8 cellular contexts compared by ENCODE assay signal in the genomic region with DNA sequence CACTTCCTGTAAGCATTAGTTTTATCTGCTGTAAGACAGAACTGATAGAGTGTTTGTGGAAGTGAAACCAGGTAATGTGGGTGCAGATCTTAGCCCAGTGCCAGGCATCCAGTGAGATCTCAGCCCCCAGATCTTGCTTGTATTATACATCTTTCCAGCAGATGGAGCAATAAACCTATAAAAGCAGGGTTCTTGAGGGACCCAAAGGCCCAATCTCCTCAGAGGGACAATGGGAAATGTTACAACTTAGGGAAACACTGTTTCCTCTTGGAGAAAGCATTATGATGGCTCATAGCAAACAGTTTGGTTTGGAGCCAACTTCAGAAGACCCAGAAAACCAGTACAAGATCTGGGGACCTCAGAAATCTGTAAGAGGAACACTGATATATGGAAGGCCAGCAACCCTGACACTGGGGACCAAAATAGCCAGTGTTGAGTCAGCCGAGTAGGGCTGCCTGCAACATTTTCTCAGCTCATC.
DNase-seq lines count a peak whose midpoint lies in the region; ATAC-seq, FAIRE-seq and TF ChIP-seq lines count a peak whose summit lies in the region.

No MANE protein-coding gene starts in this region.

- in situ Hi-C loops in brain microvascular endothelial cell (cut with HindIII; ENCODE audit: low pct_ligation_motif_present, low sequenced_read_pairs), result no loop called here

- TF ChIP-seq CTCF in brain microvascular endothelial cell (IDR thresholded peaks at IDR 0.05; ENCODE audit: low read depth, low read length, missing control alignments), result peak; percentile 70
- peak; percentile 48 to 69 (median 66) for TF ChIP-seq CTCF in keratinocyte (optimal IDR thresholded peaks at IDR 0.05 in 1 of 3, IDR thresholded peaks at IDR 0.05 in 1 of 3, conservative IDR thresholded peaks at IDR 0.05 in 1 of 3; ENCODE audit: extremely low read depth in 1 of 3, insufficient read depth in 2 of 3, low read length in 3 of 3)
- TF ChIP-seq CTCF in thyroid gland (IDR thresholded peaks at IDR 0.05), result peak in 4 of 6 experiments; percentile 33 to 62 (median 56)

- H3K4me1 ChIP-seq in keratinocyte (ENCODE audit: control insufficient read depth, extremely low read depth, insufficient read depth, low read length) (peaks cover 18% of the 10 kb centered on the region), thyroid gland (no peaks in the 10 kb centered on the region)

- H3K36me3 ChIP-seq in brain microvascular endothelial cell (replicated peaks), result no peaks in the 10 kb centered on the region
- no peaks in the 10 kb centered on the region for H3K36me3 ChIP-seq in keratinocyte (ENCODE audit: control insufficient read depth in 2 of 2, extremely low read depth in 1 of 2, insufficient read depth in 2 of 2, low read length in 2 of 2)
- H3K36me3 ChIP-seq in thyroid gland, result no peaks in the 10 kb centered on the region

- 54 to 65% methylated on average over 1 of the region's 1 CpG for WGBS in thyroid gland, 2 donors

- H3K9me1 ChIP-seq in keratinocyte (ENCODE audit: control insufficient read depth, extremely low read depth, insufficient read depth, low read length), result no peaks in the 10 kb centered on the region

- H4K20me1 ChIP-seq in keratinocyte (ENCODE audit: control insufficient read depth, extremely low read depth, insufficient read depth, low read length), result no peaks in the 10 kb centered on the region

- peak; percentile 92 for FAIRE-seq in keratinocyte (lab: Jason Lieb, UNC)

- H3K9me3 ChIP-seq in keratinocyte (ENCODE audit: control insufficient read depth, low read depth, low read length) (no peaks in the 10 kb centered on the region), thyroid gland (no peaks in the 10 kb centered on the region)

- TF ChIP-seq POLR2A in thyroid gland (IDR thresholded peaks at IDR 0.05), result no peak

- no peak overlapping the region for H3K27ac ChIP-seq in brain microvascular endothelial cell
- peak overlapping the region; percentile 86 for H3K27ac ChIP-seq in keratinocyte (ENCODE audit: control insufficient read depth, insufficient read depth, low read length)
- no peak overlapping the region for H3K27ac ChIP-seq in thyroid gland

- intact Hi-C loops in thyroid gland (cut with DNase I), result loop anchor here (5.0 kb wide), 2 partner anchors 641 to 836 kb away; no protein-coding TSS in a partner anchor

- peak overlapping the region; percentile 96 for H3K4me2 ChIP-seq in keratinocyte (ENCODE audit: control insufficient read depth, extremely low read depth, insufficient read depth, low read depth, low read length)

- H3K27me3 ChIP-seq in brain microvascular endothelial cell (replicated peaks) (no peaks in the 10 kb centered on the region), keratinocyte (ENCODE audit: control insufficient read depth, extremely low read depth, insufficient read depth, low read length) (no peaks in the 10 kb centered on the region), thyroid gland (no peaks in the 10 kb centered on the region)

- peak overlapping the region; percentile 62 for H3K9ac ChIP-seq in keratinocyte (ENCODE audit: control insufficient read depth, extremely low read depth, insufficient read depth, low read length)

- ATAC-seq in GM19467 (IDR thresholded peaks at IDR 0.05; ENCODE audit: unreplicated experiment) (peak; percentile 100), HG03432 (IDR thresholded peaks at IDR 0.05; ENCODE audit: unreplicated experiment) (peak; percentile 100)

- H2AFZ ChIP-seq in keratinocyte (ENCODE audit: control insufficient read depth, low read length), result peak overlapping the region; percentile 71

- no peaks in the 10 kb centered on the region for H3K79me2 ChIP-seq in keratinocyte (ENCODE audit: control insufficient read depth, insufficient read depth, low read length)

- peak; percentile 39 for DNase-seq in DMS153 treated with DMSO at 0.1 percent for 48 hours (lab: John Stamatoyannopoulos, UW; ENCODE audit: unreplicated experiment)
- DNase-seq in NCI-H748 treated with DMSO at 0.1 percent for 48 hours (lab: John Stamatoyannopoulos, UW), result peak; percentile 15
- peak; percentile 54 for DNase-seq in brain microvascular endothelial cell
- peak; percentile 13 for DNase-seq in keratinocyte (ENCODE audit: low read depth, low spot score)
- DNase-seq in thyroid gland, result peak in 1 of 2 donors; percentile 2
- DNase-seq in cortex of kidney (lab: John Stamatoyannopoulos, UW), result no peak

- dilution Hi-C loops in keratinocyte (cut with MboI; ENCODE audit: extremely low pct_ligation_motif_present, low sequenced_read_pairs), result no loop called here

- no peak overlapping the region for H3K4me3 ChIP-seq in brain microvascular endothelial cell (ENCODE audit: low read depth, low read length)
- peak overlapping the region in 2 of 3 experiments; percentile 21 to 30 for H3K4me3 ChIP-seq in keratinocyte (ENCODE audit: control insufficient read depth in 2 of 3, extremely low read depth in 1 of 3, insufficient read depth in 2 of 3, low read depth in 1 of 3, low read length in 3 of 3)
- H3K4me3 ChIP-seq in thyroid gland (replicated peaks in 1 of 3), result no peak overlapping the region

Comparison
In these comparisons a context has a peak if more than half of its experiments do, and no peak if none do; other contexts are left out.
1. H3K4me3 ChIP-seq: peak in keratinocyte (2 of 3); none in brain microvascular endothelial cell (single experiment) and thyroid gland (0 of 3).
2. Peak in every context shown above with its lines, with median percentiles within 50 percentile points of each other: CTCF ChIP-seq.